22 cellular contexts compared by ENCODE assay signal in the genomic region with DNA sequence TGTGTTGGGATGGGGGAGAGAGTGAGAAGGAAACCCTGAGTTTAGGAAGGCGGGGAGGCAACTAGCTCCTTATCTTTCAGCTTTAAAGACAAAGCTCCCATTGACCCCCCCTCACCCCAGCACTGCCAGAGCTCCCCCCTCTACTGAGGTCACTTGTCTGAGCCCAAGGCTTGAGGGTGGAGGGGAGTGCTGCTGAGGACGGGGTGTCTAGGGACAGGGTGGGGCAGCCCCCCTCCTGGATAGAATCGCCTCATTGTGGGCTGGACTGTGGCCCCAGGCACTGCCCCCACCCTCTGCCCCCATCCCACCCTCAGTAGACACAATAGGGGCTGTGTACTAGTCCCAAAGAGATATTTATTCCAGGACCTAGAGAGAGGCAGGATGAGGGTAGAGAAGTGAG. TPM values are rescaled to one million over a fixed set of nuclear protein-coding genes. Genes with fewer than 3 reads are reported as not detected.
A peak's percentile ranks its signal among the peaks of the same experiment; 100 is the strongest.
DNase-seq lines count a peak whose midpoint lies in the region; ATAC-seq and TF ChIP-seq lines count a peak whose summit lies in the region.
"Had no signal": no experiment of that assay in that cellular context is flagged by ENCODE, and none has a peak within 500 bp of the region (broad histone marks: within the 10 kb centered on the region; RNA-seq: fewer than 3 reads in every experiment).

No MANE protein-coding gene starts in this region.

- TF ChIP-seq EP300 in esophagus muscularis mucosa (IDR thresholded peaks at IDR 0.05), result no peak

- intact Hi-C loops in left ventricle myocardium inferior (cut with micrococcal nuclease) (no loop called here), cardiac septum (cut with DNase I) (no loop called here), esophagus muscularis mucosa (cut with DNase I) (no loop called here)

- 92% methylated on average over 1 of the region's 3 CpGs for WGBS in esophagus muscularis mucosa

- H3K36me3 ChIP-seq in left ventricle myocardium inferior (no peaks in the 10 kb centered on the region), esophagus muscularis mucosa (no peaks in the 10 kb centered on the region), MM.1S (replicated peaks; ENCODE audit: insufficient read depth, low read length) (no peaks in the 10 kb centered on the region)
- H3K36me3 ChIP-seq: BLaER1 treated with 17β-estradiol and CSF1 and Interleukin-3, amounts not matched to agents 10 nM and 100 nM; SJSA1; spleen; upper lobe of right lung had no signal

- peaks cover 17% of the 10 kb centered on the region for H3K27me3 ChIP-seq in left ventricle myocardium inferior (ENCODE audit: low read depth)
- H3K27me3 ChIP-seq in esophagus muscularis mucosa, result peaks cover 0 to 32% (median 12%) of the 10 kb centered on the region in 4 donors
- H3K27me3 ChIP-seq in MM.1S (replicated peaks; ENCODE audit: insufficient read depth, low read length), result peaks cover 29% of the 10 kb centered on the region

- peaks cover 14% of the 10 kb centered on the region for H3K36me3 Mint-ChIP-seq in type B pancreatic cell
- H3K36me3 Mint-ChIP-seq in activated naive CD8-positive, alpha-beta T cell treated with anti-CD3 and anti-CD28 coated beads, Interleukin-2, amount 50 U/mL, for 24 hours (ENCODE audit: low read depth), result no peaks in the 10 kb centered on the region

- no peak overlapping the region for H3K4me2 ChIP-seq in MM.1S (ENCODE audit: low read depth, low read length)

- no peak overlapping the region for H3K4me3 ChIP-seq in left ventricle myocardium inferior
- H3K4me3 ChIP-seq in esophagus muscularis mucosa, result no peak overlapping the region
- H3K4me3 ChIP-seq in MM.1S (ENCODE audit: low read length), result no peak overlapping the region
- H3K4me3 ChIP-seq: BLaER1 treated with 17β-estradiol and CSF1 and Interleukin-3, amounts not matched to agents 10 nM and 100 nM; SJSA1; spleen; upper lobe of right lung had no signal

- peaks cover 35% of the 10 kb centered on the region for H3K4me1 ChIP-seq in left ventricle myocardium inferior
- peaks cover 7 to 23% (median 20%) of the 10 kb centered on the region in 4 donors for H3K4me1 ChIP-seq in esophagus muscularis mucosa
- H3K4me1 ChIP-seq in MM.1S (ENCODE audit: low read length), result no peaks in the 10 kb centered on the region

- H3K9ac ChIP-seq in MM.1S (ENCODE audit: low read length), result no peak overlapping the region
- H3K9ac ChIP-seq: BLaER1 treated with 17β-estradiol and CSF1 and Interleukin-3, amounts not matched to agents 10 nM and 100 nM had no signal

- DNase-seq in left ventricle myocardium inferior (no peak), cardiac septum (ENCODE audit: low spot score) (no peak), hippocampal formation (lab: John Stamatoyannopoulos, UW) (peak; percentile 90 to 95), nucleus accumbens (lab: John Stamatoyannopoulos, UW) (peak in 54 of 56 donors; percentile 23 to 97 (median 85)), type B pancreatic cell (ENCODE audit: extremely low spot score, unreplicated experiment) (no peak), esophagus muscularis mucosa (ENCODE audit: extremely low spot score) (no peak), MM.1S (no peak)
- DNase-seq in activated naive CD8-positive, alpha-beta T cell treated with anti-CD3 and anti-CD28 coated beads, Interleukin-2, amount 50 U/mL, for 24 hours, result no peak
- DNase-seq: activated CD4-positive, alpha-beta T cell treated with anti-CD3 and anti-CD28 coated beads for 1 hour; activated gamma-delta T cell; aorta; DMS 273 treated with DMSO at 0.1 percent for 48 hours; KG1; NCI-H1092; NCI-H510A treated with DMSO at 0.1 percent for 48 hours; spleen; upper lobe of right lung had no signal

- H3K4me3 Mint-ChIP-seq in type B pancreatic cell, result peak overlapping the region; percentile 45
- no peak overlapping the region for H3K4me3 Mint-ChIP-seq in activated naive CD8-positive, alpha-beta T cell treated with anti-CD3 and anti-CD28 coated beads, Interleukin-2, amount 50 U/mL, for 24 hours
- H3K4me3 Mint-ChIP-seq: stimulated activated effector memory CD8-positive, alpha-beta T cell treated with anti-CD3 and anti-CD28 coated beads, Interleukin-12 subunit alpha, Interleukin-12 subunit beta, amount 100 ng/mL, for 72 hours had no signal

- H3K27me3 Mint-ChIP-seq in type B pancreatic cell, result peaks cover 48% of the 10 kb centered on the region
- peaks cover 13% of the 10 kb centered on the region for H3K27me3 Mint-ChIP-seq in activated naive CD8-positive, alpha-beta T cell treated with anti-CD3 and anti-CD28 coated beads, Interleukin-2, amount 50 U/mL, for 24 hours

- H3K9me3 ChIP-seq in left ventricle myocardium inferior (replicated peaks) (no peaks in the 10 kb centered on the region), esophagus muscularis mucosa (no peaks in the 10 kb centered on the region), MM.1S (replicated peaks; ENCODE audit: insufficient read depth, low read length) (no peaks in the 10 kb centered on the region)
- H3K9me3 ChIP-seq: BLaER1 treated with 17β-estradiol and CSF1 and Interleukin-3, amounts not matched to agents 10 nM and 100 nM; SJSA1; spleen; upper lobe of right lung had no signal

- TF ChIP-seq CTCF in left ventricle myocardium inferior (IDR thresholded peaks at IDR 0.05; ENCODE audit: borderline replicate concordance) (no peak), type B pancreatic cell (conservative IDR thresholded peaks at IDR 0.05) (no peak), esophagus muscularis mucosa (IDR thresholded peaks at IDR 0.05) (no peak), MM.1S (IDR thresholded peaks at IDR 0.05; ENCODE audit: low read length) (no peak)

- H3K79me2 ChIP-seq in MM.1S (ENCODE audit: low read length), result no peaks in the 10 kb centered on the region

- H3K27ac Mint-ChIP-seq in type B pancreatic cell, result peak overlapping the region; percentile 96
- H3K27ac Mint-ChIP-seq in activated naive CD8-positive, alpha-beta T cell treated with anti-CD3 and anti-CD28 coated beads, Interleukin-2, amount 50 U/mL, for 24 hours, result no peak overlapping the region

- H3K4me1 Mint-ChIP-seq in type B pancreatic cell (ENCODE audit: unreplicated experiment), result peaks cover 10% of the 10 kb centered on the region
- peaks cover 8% of the 10 kb centered on the region for H3K4me1 Mint-ChIP-seq in activated naive CD8-positive, alpha-beta T cell treated with anti-CD3 and anti-CD28 coated beads, Interleukin-2, amount 50 U/mL, for 24 hours

- H2AFZ ChIP-seq in MM.1S (ENCODE audit: low read length), result no peak overlapping the region

- H3K27ac ChIP-seq in left ventricle myocardium inferior (replicated peaks), result peak overlapping the region; percentile 27
- peak overlapping the region in 2 of 4 donors; percentile 3 to 51 for H3K27ac ChIP-seq in esophagus muscularis mucosa (replicated peaks in 1 of 4)
- no peak overlapping the region for H3K27ac ChIP-seq in MM.1S (ENCODE audit: low read length)
- H3K27ac ChIP-seq: BLaER1 treated with 17β-estradiol and CSF1 and Interleukin-3, amounts not matched to agents 10 nM and 100 nM; SJSA1; spleen; upper lobe of right lung had no signal

- H3K9me2 ChIP-seq in MM.1S (replicated peaks; ENCODE audit: insufficient read depth, low read length), result no peaks in the 10 kb centered on the region

- no peaks in the 10 kb centered on the region for H3K9me3 Mint-ChIP-seq in type B pancreatic cell
- no peaks in the 10 kb centered on the region for H3K9me3 Mint-ChIP-seq in activated naive CD8-positive, alpha-beta T cell treated with anti-CD3 and anti-CD28 coated beads, Interleukin-2, amount 50 U/mL, for 24 hours
- H3K9me3 Mint-ChIP-seq: stimulated activated effector memory CD8-positive, alpha-beta T cell treated with anti-CD3 and anti-CD28 coated beads, Interleukin-12 subunit alpha, Interleukin-12 subunit beta, amount 100 ng/mL, for 72 hours had no signal

- no peaks in the 10 kb centered on the region for H4K20me1 ChIP-seq in MM.1S (ENCODE audit: insufficient read depth, low read length)
- H4K20me1 ChIP-seq: BLaER1 treated with 17β-estradiol and CSF1 and Interleukin-3, amounts not matched to agents 10 nM and 100 nM had no signal

- no peak for TF ChIP-seq POLR2A in esophagus muscularis mucosa (IDR thresholded peaks at IDR 0.05; ENCODE audit: low read depth)

- H3F3A ChIP-seq in MM.1S (ENCODE audit: insufficient read depth, low read length), result peaks cover 8% of the 10 kb centered on the region

- no peak for ATAC-seq in activated naive CD8-positive, alpha-beta T cell treated with anti-CD3 and anti-CD28 coated beads, Interleukin-2, amount 50 U/mL, for 24 hours
- ATAC-seq: esophagus mucosa; stimulated activated effector memory CD8-positive, alpha-beta T cell treated with anti-CD3 and anti-CD28 coated beads, Interleukin-12 subunit alpha, Interleukin-12 subunit beta, amount 100 ng/mL, for 72 hours; upper lobe of right lung had no signal

RNA-seq across cellular contexts. Expression of a gene that starts 3.0 kb away (rescaled TPM):
- total RNA-seq in left ventricle myocardium inferior (2.3 TPM), cardiac septum (1.5 TPM), type B pancreatic cell (ENCODE audit: low replicate concordance) (76.5 and 176 TPM in 2 replicates), esophagus muscularis mucosa (10 to 100 TPM; 13.9 to 25.0 (median 19.0) TPM)
- total RNA-seq: OCI-LY7, SJSA1 had no signal

RNA-seq across cellular contexts. Expression of a gene that starts 21.4 kb away (rescaled TPM):
- total RNA-seq in left ventricle myocardium inferior, result 65.7 TPM
- total RNA-seq in cardiac septum, result 61.6 TPM
- total RNA-seq in type B pancreatic cell (ENCODE audit: low replicate concordance), result 115 and 141 TPM in 2 replicates
- 100 to 1,000 TPM in 2 of 4 donors, 10 to 100 TPM in 2; 90.5 to 133 (median 105) TPM for total RNA-seq in esophagus muscularis mucosa

RNA-seq across cellular contexts. Expression of a gene that starts 33.5 kb away (rescaled TPM):
- total RNA-seq in left ventricle myocardium inferior (1,892 TPM), cardiac septum (1,517 TPM), type B pancreatic cell (ENCODE audit: low replicate concordance) (4,566 and 4,714 TPM in 2 replicates), esophagus muscularis mucosa (1,000 to 10,000 TPM; 1,962 to 4,166 (median 3,502) TPM)

RNA-seq across cellular contexts. Expression of a gene that starts 35.1 kb away (rescaled TPM):
- total RNA-seq in left ventricle myocardium inferior, result 4.9 TPM
- total RNA-seq in cardiac septum, result 6.0 TPM
- 11.6 and 12.1 TPM in 2 replicates for total RNA-seq in type B pancreatic cell (ENCODE audit: low replicate concordance)
- total RNA-seq in esophagus muscularis mucosa, result 1 to 10 TPM; 5.0 to 7.9 (median 6.6) TPM

RNA-seq across cellular contexts. Expression of a gene that starts 41.2 kb away (rescaled TPM):
- total RNA-seq in left ventricle myocardium inferior (48.7 TPM), cardiac septum (39.5 TPM), type B pancreatic cell (ENCODE audit: low replicate concordance) (20.2 and 38.7 TPM in 2 replicates), esophagus muscularis mucosa (1,000 to 10,000 TPM in 1 of 4 donors, 100 to 1,000 TPM in 3; 104 to 1,982 (median 577) TPM)

Comparison
In these comparisons a context has a peak if more than half of its experiments do, and no peak if none do; other contexts are left out.
1. DNase-seq: peak in hippocampal formation (2 of 2) and nucleus accumbens (54 of 56); none in left ventricle myocardium inferior (single experiment), cardiac septum (single experiment), type B pancreatic cell (single experiment), activated naive CD8-positive, alpha-beta T cell treated with anti-CD3 and anti-CD28 coated beads, Interleukin-2, amount 50 U/mL, for 24 hours (single experiment), esophagus muscularis mucosa (single experiment) and MM.1S (single experiment).